Comparison of ENCODE assay signal across 1 cellular context in genomic region chr20:45813489-45813888, GRCh38.
TF ChIP-seq lines count a peak whose summit lies in the region.

No MANE protein-coding gene starts in this region.

TF ChIP-seq in H1, 55 proteins besides CTCF, POLR2A, EP300 and RAD21:
- TF ChIP-seq POLR2AphosphoS5 (IDR thresholded peaks at IDR 0.05; ENCODE audit: low read depth, low read length) (no peak), CHD2 (IDR thresholded peaks at IDR 0.05; ENCODE audit: low read length) (no peak), CREB1 (IDR thresholded peaks at IDR 0.05) (no peak), POU5F1 (IDR thresholded peaks at IDR 0.05; ENCODE audit: low read depth, low read length) (no peak), CBX8 (IDR thresholded peaks at IDR 0.05; ENCODE audit: borderline replicate concordance, low read depth, low read length) (no peak), USF2 (IDR thresholded peaks at IDR 0.05; ENCODE audit: low read length) (no peak), TAF1 (IDR thresholded peaks at IDR 0.05; ENCODE audit: low read depth, low read length) (no peak), PHF8 (conservative IDR thresholded peaks at IDR 0.05; ENCODE audit: low read depth, low read length) (no peak), TBP (IDR thresholded peaks at IDR 0.05; ENCODE audit: low read depth, low read length) (no peak)
